In genomic region chrX:65273152-65273551, GRCh38 we compare ENCODE assay signal across 27 cellular contexts.
"Had no signal": no experiment of that assay in that cellular context is flagged by ENCODE, and none has a peak within 500 bp of the region (broad histone marks: within the 10 kb centered on the region; RNA-seq: fewer than 3 reads in every experiment).

No MANE protein-coding gene starts in this region.

- H3K36me3 ChIP-seq: stomach, suprapubic skin, thoracic aorta, thyroid gland, tibial artery, tibial nerve, upper lobe of left lung, upper lobe of right lung, uterus, vagina had no signal

- H3K27ac ChIP-seq: stomach, suprapubic skin, testis, thoracic aorta, thyroid gland, tibial artery, tibial nerve, transverse colon, upper lobe of left lung, upper lobe of right lung, uterus, vagina had no signal

- DNase-seq: stimulated activated CD4-positive, alpha-beta T cell treated with anti-CD3 and anti-CD28 coated beads, Interleukin-2, amount 100 ng/mL, for 48 hours; stimulated activated CD4-positive, alpha-beta T cell treated with anti-CD3 and anti-CD28 coated beads, Interleukin-4, amount 100 ng/mL, for 1 hour; stimulated activated CD4-positive, alpha-beta T cell treated with anti-CD3 and anti-CD28 coated beads, Interleukin-4, amount 100 ng/mL, for 24 hours; stimulated activated CD4-positive, alpha-beta T cell treated with anti-CD3 and anti-CD28 coated beads, Interleukin-4, amount 100 ng/mL, for 4 hours; stimulated activated CD8-positive, alpha-beta memory T cell treated with anti-CD3 and anti-CD28 coated beads, Interleukin-4, amount 100 ng/mL, for 48 hours; stimulated activated naive B cell treated with anti-CD40 and anti-IgM and Interleukin-4, amounts not matched to agents 10 μg/mL and 1 μg/mL and 100 μg/mL, for 72 hours; stimulated activated naive CD4-positive, alpha-beta T cell; stimulated activated naive CD4-positive, alpha-beta T cell treated with Interleukin-2 at 50 U/mL for 16 hours; stimulated activated naive CD8-positive, alpha-beta T cell treated with anti-CD3 and anti-CD28 coated beads, Interleukin-15, amount 100 ng/mL, for 72 hours; stimulated activated naive CD8-positive, alpha-beta T cell treated with anti-CD3 and anti-CD28 coated beads, Interleukin-15, Interleukin-2, amounts not matched to agents 100 U/mL and 50 U/mL, for 24 hours; stomach; substantia nigra; testis; thyroid gland; tibial artery; transverse colon; trophoblast cell; upper lobe of left lung; upper lobe of right lung; uterus had no signal

- ATAC-seq: stimulated activated effector memory CD8-positive, alpha-beta T cell treated with anti-CD3 and anti-CD28 coated beads, Interleukin-12 subunit alpha, Interleukin-12 subunit beta, amount 100 ng/mL, for 72 hours; stimulated activated memory B cell treated with anti-CD40 and anti-IgM and Interleukin-4, amounts not matched to agents 10 μg/mL and 1 μg/mL and 100 μg/mL, for 72 hours; stimulated activated naive B cell treated with anti-CD40 and anti-IgM and Interleukin-4, amounts not matched to agents 10 μg/mL and 1 μg/mL and 100 μg/mL, for 72 hours; stimulated activated naive CD8-positive, alpha-beta T cell treated with anti-CD3 and anti-CD28 coated beads, Interleukin-15, amount 100 ng/mL, for 72 hours; stimulated activated naive CD8-positive, alpha-beta T cell treated with anti-CD3 and anti-CD28 coated beads, Interleukin-15, Interleukin-2, amounts not matched to agents 100 U/mL and 50 U/mL, for 24 hours; upper lobe of right lung had no signal

- H3K4me1 ChIP-seq: stomach, suprapubic skin, testis, thyroid gland, tibial artery, tibial nerve, transverse colon, upper lobe of left lung, upper lobe of right lung, uterus, vagina had no signal

- FAIRE-seq: urothelium cell line had no signal

- H3K27me3 ChIP-seq: stomach, suprapubic skin, testis, thyroid gland, tibial artery, tibial nerve, transverse colon, upper lobe of left lung, upper lobe of right lung, uterus, vagina had no signal

- H3K9me3 ChIP-seq: suprapubic skin, testis, thyroid gland, transverse colon had no signal

- H3K4me3 ChIP-seq: stomach, suprapubic skin, testis, thoracic aorta, thyroid gland, tibial artery, tibial nerve, transverse colon, upper lobe of left lung, upper lobe of right lung, uterus, vagina had no signal
